In the genomic region with DNA sequence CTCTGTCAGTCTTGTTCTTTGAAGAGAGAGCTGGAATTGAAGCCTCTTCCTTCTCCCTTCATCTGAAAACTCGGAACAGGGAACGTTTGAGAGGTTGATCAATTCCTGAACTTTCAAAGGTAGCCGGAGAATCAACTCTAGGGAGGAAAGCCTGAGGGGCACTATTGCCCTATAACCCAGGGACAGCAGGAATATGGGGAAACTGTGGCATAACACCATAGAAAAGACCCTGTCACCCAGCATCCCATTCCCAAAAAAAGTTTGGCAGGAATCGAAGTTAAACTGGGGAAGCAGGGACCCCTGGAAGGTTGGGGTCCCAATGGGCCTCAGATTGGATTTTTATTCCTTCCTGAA, we compare ENCODE assay signal across 1 cellular context.
TF ChIP-seq lines count a peak whose summit lies in the region.

No MANE protein-coding gene starts in this region.

TF ChIP-seq in A549, 52 proteins besides CTCF, POLR2A, EP300 and RAD21 (continued from another document):
- TF ChIP-seq, protein P1, sequence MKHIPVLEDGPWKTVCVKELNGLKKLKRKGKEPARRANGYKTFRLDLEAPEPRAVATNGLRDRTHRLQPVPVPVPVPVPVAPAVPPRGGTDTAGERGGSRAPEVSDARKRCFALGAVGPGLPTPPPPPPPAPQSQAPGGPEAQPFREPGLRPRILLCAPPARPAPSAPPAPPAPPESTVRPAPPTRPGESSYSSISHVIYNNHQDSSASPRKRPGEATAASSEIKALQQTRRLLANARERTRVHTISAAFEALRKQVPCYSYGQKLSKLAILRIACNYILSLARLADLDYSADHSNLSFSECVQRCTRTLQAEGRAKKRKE (CRISPR knock-in tag; IDR thresholded peaks at IDR 0.05; ENCODE audit: low read depth), result no peak
- no peak for TF ChIP-seq ZNF302 (CRISPR knock-in tag; IDR thresholded peaks at IDR 0.05)
- no peak for TF ChIP-seq CEBPB (IDR thresholded peaks at IDR 0.05)
- no peak for TF ChIP-seq HEYL (CRISPR knock-in tag; IDR thresholded peaks at IDR 0.05)
- TF ChIP-seq CHD2 (IDR thresholded peaks at IDR 0.05; ENCODE audit: low read length, partially characterized antibody), result no peak
- TF ChIP-seq EHMT2 (IDR thresholded peaks at IDR 0.05; ENCODE audit: low read depth), result no peak
- TF ChIP-seq, protein P2, sequence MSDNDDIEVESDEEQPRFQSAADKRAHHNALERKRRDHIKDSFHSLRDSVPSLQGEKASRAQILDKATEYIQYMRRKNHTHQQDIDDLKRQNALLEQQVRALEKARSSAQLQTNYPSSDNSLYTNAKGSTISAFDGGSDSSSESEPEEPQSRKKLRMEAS (IDR thresholded peaks at IDR 0.05), result no peak
